ENCODE assay signal across 10 cellular contexts in genomic region chr4:89307185-89307445, GRCh38. TPM values are rescaled to one million over a fixed set of nuclear protein-coding genes. Genes with fewer than 3 reads are reported as not detected.
DNase-seq lines count a peak whose midpoint lies in the region; ATAC-seq and TF ChIP-seq lines count a peak whose summit lies in the region.
"Had no signal": no experiment of that assay in that cellular context is flagged by ENCODE, and none has a peak within 500 bp of the region (broad histone marks: within the 10 kb centered on the region; RNA-seq: fewer than 3 reads in every experiment).

No MANE protein-coding gene starts in this region.

- no peak overlapping the region for H3K27ac Mint-ChIP-seq in chondrocyte (ENCODE audit: unreplicated experiment)

- no peaks in the 10 kb centered on the region for H3K36me3 Mint-ChIP-seq in chondrocyte (ENCODE audit: low read depth)

- no peaks in the 10 kb centered on the region for H3K9me3 ChIP-seq in heart right ventricle
- H3K9me3 ChIP-seq in mucosa of rectum (ENCODE audit: control insufficient read depth in 2 of 2, low read length in 2 of 2) = no peaks in the 10 kb centered on the region
- H3K9me3 ChIP-seq in upper lobe of right lung = no peaks in the 10 kb centered on the region

- peaks cover 0 to 51% (median 15%) of the 10 kb centered on the region in 9 donors for H3K4me1 ChIP-seq in heart right ventricle
- H3K4me1 ChIP-seq in mucosa of rectum (ENCODE audit: control insufficient read depth in 2 of 2, insufficient read depth in 2 of 2, low read length in 2 of 2) = peaks cover 12 to 25% of the 10 kb centered on the region in 2 donors
- H3K4me1 ChIP-seq in upper lobe of right lung = peaks cover 13% of the 10 kb centered on the region

- peaks cover 14% of the 10 kb centered on the region for H3K27me3 Mint-ChIP-seq in chondrocyte (ENCODE audit: low read depth)

- intact Hi-C loops in heart right ventricle (cut with DNase I) (loop anchor here in 6 of 10 donors (5.0 to 10.0 kb wide), 5 partner anchors 62 to 128 kb away; no protein-coding TSS in a partner anchor), cardiac septum (cut with DNase I) (loop anchor here (2.0 to 10.0 kb wide), 3 partner anchors 50 to 128 kb away; no protein-coding TSS in a partner anchor), upper lobe of right lung (cut with DNase I) (no loop called here)

- H3K4me1 Mint-ChIP-seq in chondrocyte (ENCODE audit: low read depth) = no peaks in the 10 kb centered on the region

- peak overlapping the region; percentile 83 to 91 for H3K9ac ChIP-seq in mucosa of rectum (ENCODE audit: low read depth in 1 of 2, low read length in 2 of 2)

- H3K9me3 Mint-ChIP-seq in chondrocyte (ENCODE audit: low read depth) = no peaks in the 10 kb centered on the region

- ATAC-seq in heart right ventricle (no peak), upper lobe of right lung (no peak), GM19395 (IDR thresholded peaks at IDR 0.05; ENCODE audit: unreplicated experiment) (no peak), GM18868 (IDR thresholded peaks at IDR 0.05; ENCODE audit: unreplicated experiment) (no peak)

- DNase-seq in heart right ventricle (no peak), cardiac septum (ENCODE audit: low spot score) (no peak), chondrocyte (ENCODE audit: low spot score) (no peak), upper lobe of right lung (no peak), NCI-H2107 (lab: John Stamatoyannopoulos, UW) (no peak)
- DNase-seq: DMS79 had no signal

- TF ChIP-seq CTCF in heart right ventricle (IDR thresholded peaks at IDR 0.05) = no peak
- no peak for TF ChIP-seq CTCF in chondrocyte (IDR thresholded peaks at IDR 0.05)
- TF ChIP-seq CTCF in upper lobe of right lung (IDR thresholded peaks at IDR 0.05) = no peak

- H3K4me3 ChIP-seq in heart right ventricle = peak overlapping the region; percentile 34 to 87 (median 77)
- peak overlapping the region; percentile 91 to 94 for H3K4me3 ChIP-seq in mucosa of rectum (ENCODE audit: low read length in 2 of 2)
- peak overlapping the region; percentile 72 for H3K4me3 ChIP-seq in upper lobe of right lung

- peaks cover 0 to 7% (median 0%) of the 10 kb centered on the region in 7 donors for H3K27me3 ChIP-seq in heart right ventricle
- no peaks in the 10 kb centered on the region for H3K27me3 ChIP-seq in mucosa of rectum (ENCODE audit: control insufficient read depth in 2 of 2, insufficient read depth in 2 of 2, low read length in 2 of 2)
- no peaks in the 10 kb centered on the region for H3K27me3 ChIP-seq in upper lobe of right lung

- 8 to 9% methylated on average over 6 of the region's 6 CpGs for WGBS in heart right ventricle, 2 donors

- H3K27ac ChIP-seq in heart right ventricle (peak overlapping the region in 9 of 10 donors; percentile 59 to 93 (median 83)), mucosa of rectum (ENCODE audit: low read depth in 2 of 2, low read length in 2 of 2) (peak overlapping the region; percentile 80 to 86), upper lobe of right lung (peak overlapping the region; percentile 87)

- peak overlapping the region; percentile 72 for H3K4me3 Mint-ChIP-seq in chondrocyte (ENCODE audit: unreplicated experiment)

- H3K36me3 ChIP-seq in heart right ventricle (no peaks in the 10 kb centered on the region), mucosa of rectum (ENCODE audit: control insufficient read depth in 2 of 2, insufficient read depth in 2 of 2, low read length in 2 of 2) (no peaks in the 10 kb centered on the region), upper lobe of right lung (no peaks in the 10 kb centered on the region)

RNA-seq across cellular contexts. Expression of gene GPRIN3, which starts 0.5 kb away (rescaled TPM):
- total RNA-seq in heart right ventricle (10 to 100 TPM in 4 of 10 donors, 1 to 10 TPM in 6; 4.3 to 12.2 (median 9.8) TPM), cardiac septum (7.3 TPM), chondrocyte (0.03 to 0.10 TPM (median 0.10 TPM) in 3 replicates), upper lobe of right lung (25.2 TPM)
- polyA plus RNA-seq in heart right ventricle = 1 to 10 TPM; 1.7 to 3.0 TPM
- total RNA-seq: RPMI7951 had no signal
